8 cellular contexts compared by ENCODE assay signal in genomic region chr17:1422907-1423306, GRCh38. TPM values are rescaled to one million over a fixed set of nuclear protein-coding genes. Genes with fewer than 3 reads are reported as not detected.
DNase-seq lines count a peak whose midpoint lies in the region; ATAC-seq and TF ChIP-seq lines count a peak whose summit lies in the region.

No MANE protein-coding gene starts in this region.

- no peaks in the 10 kb centered on the region for H3K27me3 ChIP-seq in esophagus (ENCODE audit: control insufficient read depth in 1 of 2, insufficient read depth in 2 of 2, low read length in 2 of 2)
- H3K27me3 ChIP-seq in neutrophil: no peaks in the 10 kb centered on the region
- no peaks in the 10 kb centered on the region for H3K27me3 ChIP-seq in MM.1S (replicated peaks; ENCODE audit: insufficient read depth, low read length)

- WGBS in esophagus, 2 donors: 49 to 59% methylated on average over 8 of the region's 8 CpGs

- no peaks in the 10 kb centered on the region for H3F3A ChIP-seq in MM.1S (ENCODE audit: insufficient read depth, low read length)

- no peak for TF ChIP-seq CTCF in neutrophil (IDR thresholded peaks at IDR 0.05)
- TF ChIP-seq CTCF in MM.1S (IDR thresholded peaks at IDR 0.05; ENCODE audit: low read length): no peak

- peak overlapping the region; percentile 26 to 78 for H3K27ac ChIP-seq in esophagus (ENCODE audit: low read depth in 2 of 2, low read length in 1 of 2)
- H3K27ac ChIP-seq in neutrophil: peak overlapping the region; percentile 31
- no peak overlapping the region for H3K27ac ChIP-seq in MM.1S (ENCODE audit: low read length)

- H3K9ac ChIP-seq in MM.1S (ENCODE audit: low read length): no peak overlapping the region

- H3K36me3 ChIP-seq in esophagus (ENCODE audit: control insufficient read depth in 2 of 2, insufficient read depth in 2 of 2, low read length in 1 of 2) (peaks cover 2 to 20% of the 10 kb centered on the region in 2 donors), neutrophil (peaks cover 82% of the 10 kb centered on the region), MM.1S (replicated peaks; ENCODE audit: insufficient read depth, low read length) (0 out of 2 replicates have a peak, but pooled peaks cover 3% of the 10 kb centered on the region)

- H3K9me3 ChIP-seq in esophagus (ENCODE audit: control insufficient read depth in 2 of 2, insufficient read depth in 1 of 2, low read depth in 1 of 2, low read length in 1 of 2): no peaks in the 10 kb centered on the region
- H3K9me3 ChIP-seq in neutrophil: no peaks in the 10 kb centered on the region
- no peaks in the 10 kb centered on the region for H3K9me3 ChIP-seq in MM.1S (replicated peaks; ENCODE audit: insufficient read depth, low read length)

- H3K9me2 ChIP-seq in MM.1S (replicated peaks; ENCODE audit: insufficient read depth, low read length): no peaks in the 10 kb centered on the region

- H3K4me1 ChIP-seq in esophagus (ENCODE audit: control insufficient read depth in 2 of 2, insufficient read depth in 2 of 2, low read length in 1 of 2) (no peaks in the 10 kb centered on the region), neutrophil (ENCODE audit: control insufficient read depth in 1 of 2, insufficient read depth in 1 of 2, low read depth in 1 of 2, low read length in 1 of 2) (peaks cover 0 to 5% of the 10 kb centered on the region in 2 experiments), MM.1S (ENCODE audit: low read length) (no peaks in the 10 kb centered on the region)

- no peak overlapping the region for H2AFZ ChIP-seq in MM.1S (ENCODE audit: low read length)

- H3K4me3 ChIP-seq in esophagus (ENCODE audit: low read depth in 1 of 2, low read length in 2 of 2): no peak overlapping the region
- H3K4me3 ChIP-seq in neutrophil (ENCODE audit: low read depth in 1 of 2, low read length in 1 of 2): no peak overlapping the region
- H3K4me3 ChIP-seq in MM.1S (ENCODE audit: low read length): no peak overlapping the region

- H3K4me2 ChIP-seq in MM.1S (ENCODE audit: low read depth, low read length): no peak overlapping the region

- in situ Hi-C loops in KBM-7 (cut with MboI; ENCODE audit: low pct_unique_long_range_greater_than_20kb, low sequenced_read_pairs): no loop called here

- H4K20me1 ChIP-seq in MM.1S (ENCODE audit: insufficient read depth, low read length): no peaks in the 10 kb centered on the region

- H3K79me2 ChIP-seq in MM.1S (ENCODE audit: low read length): peaks cover 26% of the 10 kb centered on the region

- DNase-seq in COLO829 (ENCODE audit: low spot score) (peak; percentile 96), KBM-7 (no peak), MM.1S (no peak), SKM-1 (lab: John Stamatoyannopoulos, UW; ENCODE audit: unreplicated experiment) (no peak)

- ATAC-seq in GM18868 (IDR thresholded peaks at IDR 0.05; ENCODE audit: unreplicated experiment): no peak

TF ChIP-seq in PFSK-1, 5 proteins besides CTCF, POLR2A, EP300 and RAD21:
- TF ChIP-seq SIN3A (IDR thresholded peaks at IDR 0.05; ENCODE audit: borderline replicate concordance, insufficient read depth, low read length) (peak; percentile 72; the same call in 1 of the 2 replicates), POLR2AphosphoS5 (IDR thresholded peaks at IDR 0.05; ENCODE audit: low read depth, low read length) (no peak), TAF1 (IDR thresholded peaks at IDR 0.05; ENCODE audit: borderline replicate concordance, insufficient read depth, low read length) (no peak), REST (IDR thresholded peaks at IDR 0.05; ENCODE audit: insufficient read depth in 1 of 2, low read depth in 2 of 2, low read length in 2 of 2) (no peak), FOXP2 (optimal IDR thresholded peaks at IDR 0.05; ENCODE audit: borderline replicate concordance, extremely low read depth, extremely low read length, insufficient read depth) (no peak)

RNA-seq across cellular contexts. Expression of gene YWHAE, which starts 22.9 kb away (rescaled TPM):
- polyA plus RNA-seq in PFSK-1 (2012; ENCODE audit: insufficient read length, low read depth): 902 TPM
- 100 to 1,000 TPM; 246 to 324 TPM for polyA plus RNA-seq in esophagus

RNA-seq across cellular contexts. Expression of gene CRK, which starts 33.1 kb away (rescaled TPM):
- 51.3 TPM for polyA plus RNA-seq in PFSK-1 (2012; ENCODE audit: insufficient read length, low read depth)
- 10 to 100 TPM; 17.8 to 23.8 TPM for polyA plus RNA-seq in esophagus
